1 cellular context compared by ENCODE assay signal in the genomic region with DNA sequence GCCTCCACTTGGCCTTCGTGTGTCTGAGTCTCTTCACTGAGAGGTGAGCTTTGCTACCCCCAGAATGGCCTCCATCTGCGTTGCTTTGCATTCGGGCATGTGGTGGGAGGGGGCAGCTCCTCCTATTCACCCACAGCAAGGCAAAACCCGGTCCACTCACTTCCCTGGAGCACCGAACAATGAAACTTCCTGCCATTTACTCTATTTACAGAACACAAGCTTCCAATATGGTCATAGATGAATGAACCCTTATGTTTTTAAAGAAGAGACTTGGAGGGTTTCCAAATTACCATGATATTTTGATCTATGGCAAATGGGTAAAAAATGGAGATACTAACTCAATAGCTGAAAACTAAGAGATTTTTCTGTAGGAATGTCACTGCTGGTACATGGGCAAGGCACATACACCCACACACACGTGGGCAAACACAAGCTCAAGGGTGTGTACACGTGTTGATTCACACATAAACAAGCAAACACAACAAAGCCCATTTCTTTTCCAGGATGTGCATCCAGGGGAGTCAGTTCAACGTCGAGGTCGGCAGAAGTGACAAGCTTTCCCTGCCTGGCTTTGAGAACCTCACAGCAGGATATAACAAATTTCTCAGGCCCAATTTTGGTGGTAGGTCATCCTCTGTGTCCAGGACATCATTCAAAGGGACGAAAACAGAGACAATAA.
TF ChIP-seq lines count a peak whose summit lies in the region.

No MANE protein-coding gene starts in this region.

TF ChIP-seq in GM23338, 12 proteins besides CTCF, POLR2A, EP300 and RAD21 (continued from another document):
- TF ChIP-seq, protein P1, sequence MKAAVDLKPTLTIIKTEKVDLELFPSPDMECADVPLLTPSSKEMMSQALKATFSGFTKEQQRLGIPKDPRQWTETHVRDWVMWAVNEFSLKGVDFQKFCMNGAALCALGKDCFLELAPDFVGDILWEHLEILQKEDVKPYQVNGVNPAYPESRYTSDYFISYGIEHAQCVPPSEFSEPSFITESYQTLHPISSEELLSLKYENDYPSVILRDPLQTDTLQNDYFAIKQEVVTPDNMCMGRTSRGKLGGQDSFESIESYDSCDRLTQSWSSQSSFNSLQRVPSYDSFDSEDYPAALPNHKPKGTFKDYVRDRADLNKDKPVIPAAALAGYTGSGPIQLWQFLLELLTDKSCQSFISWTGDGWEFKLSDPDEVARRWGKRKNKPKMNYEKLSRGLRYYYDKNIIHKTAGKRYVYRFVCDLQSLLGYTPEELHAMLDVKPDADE (IDR thresholded peaks at IDR 0.05), result no peak
- TF ChIP-seq, protein P2, sequence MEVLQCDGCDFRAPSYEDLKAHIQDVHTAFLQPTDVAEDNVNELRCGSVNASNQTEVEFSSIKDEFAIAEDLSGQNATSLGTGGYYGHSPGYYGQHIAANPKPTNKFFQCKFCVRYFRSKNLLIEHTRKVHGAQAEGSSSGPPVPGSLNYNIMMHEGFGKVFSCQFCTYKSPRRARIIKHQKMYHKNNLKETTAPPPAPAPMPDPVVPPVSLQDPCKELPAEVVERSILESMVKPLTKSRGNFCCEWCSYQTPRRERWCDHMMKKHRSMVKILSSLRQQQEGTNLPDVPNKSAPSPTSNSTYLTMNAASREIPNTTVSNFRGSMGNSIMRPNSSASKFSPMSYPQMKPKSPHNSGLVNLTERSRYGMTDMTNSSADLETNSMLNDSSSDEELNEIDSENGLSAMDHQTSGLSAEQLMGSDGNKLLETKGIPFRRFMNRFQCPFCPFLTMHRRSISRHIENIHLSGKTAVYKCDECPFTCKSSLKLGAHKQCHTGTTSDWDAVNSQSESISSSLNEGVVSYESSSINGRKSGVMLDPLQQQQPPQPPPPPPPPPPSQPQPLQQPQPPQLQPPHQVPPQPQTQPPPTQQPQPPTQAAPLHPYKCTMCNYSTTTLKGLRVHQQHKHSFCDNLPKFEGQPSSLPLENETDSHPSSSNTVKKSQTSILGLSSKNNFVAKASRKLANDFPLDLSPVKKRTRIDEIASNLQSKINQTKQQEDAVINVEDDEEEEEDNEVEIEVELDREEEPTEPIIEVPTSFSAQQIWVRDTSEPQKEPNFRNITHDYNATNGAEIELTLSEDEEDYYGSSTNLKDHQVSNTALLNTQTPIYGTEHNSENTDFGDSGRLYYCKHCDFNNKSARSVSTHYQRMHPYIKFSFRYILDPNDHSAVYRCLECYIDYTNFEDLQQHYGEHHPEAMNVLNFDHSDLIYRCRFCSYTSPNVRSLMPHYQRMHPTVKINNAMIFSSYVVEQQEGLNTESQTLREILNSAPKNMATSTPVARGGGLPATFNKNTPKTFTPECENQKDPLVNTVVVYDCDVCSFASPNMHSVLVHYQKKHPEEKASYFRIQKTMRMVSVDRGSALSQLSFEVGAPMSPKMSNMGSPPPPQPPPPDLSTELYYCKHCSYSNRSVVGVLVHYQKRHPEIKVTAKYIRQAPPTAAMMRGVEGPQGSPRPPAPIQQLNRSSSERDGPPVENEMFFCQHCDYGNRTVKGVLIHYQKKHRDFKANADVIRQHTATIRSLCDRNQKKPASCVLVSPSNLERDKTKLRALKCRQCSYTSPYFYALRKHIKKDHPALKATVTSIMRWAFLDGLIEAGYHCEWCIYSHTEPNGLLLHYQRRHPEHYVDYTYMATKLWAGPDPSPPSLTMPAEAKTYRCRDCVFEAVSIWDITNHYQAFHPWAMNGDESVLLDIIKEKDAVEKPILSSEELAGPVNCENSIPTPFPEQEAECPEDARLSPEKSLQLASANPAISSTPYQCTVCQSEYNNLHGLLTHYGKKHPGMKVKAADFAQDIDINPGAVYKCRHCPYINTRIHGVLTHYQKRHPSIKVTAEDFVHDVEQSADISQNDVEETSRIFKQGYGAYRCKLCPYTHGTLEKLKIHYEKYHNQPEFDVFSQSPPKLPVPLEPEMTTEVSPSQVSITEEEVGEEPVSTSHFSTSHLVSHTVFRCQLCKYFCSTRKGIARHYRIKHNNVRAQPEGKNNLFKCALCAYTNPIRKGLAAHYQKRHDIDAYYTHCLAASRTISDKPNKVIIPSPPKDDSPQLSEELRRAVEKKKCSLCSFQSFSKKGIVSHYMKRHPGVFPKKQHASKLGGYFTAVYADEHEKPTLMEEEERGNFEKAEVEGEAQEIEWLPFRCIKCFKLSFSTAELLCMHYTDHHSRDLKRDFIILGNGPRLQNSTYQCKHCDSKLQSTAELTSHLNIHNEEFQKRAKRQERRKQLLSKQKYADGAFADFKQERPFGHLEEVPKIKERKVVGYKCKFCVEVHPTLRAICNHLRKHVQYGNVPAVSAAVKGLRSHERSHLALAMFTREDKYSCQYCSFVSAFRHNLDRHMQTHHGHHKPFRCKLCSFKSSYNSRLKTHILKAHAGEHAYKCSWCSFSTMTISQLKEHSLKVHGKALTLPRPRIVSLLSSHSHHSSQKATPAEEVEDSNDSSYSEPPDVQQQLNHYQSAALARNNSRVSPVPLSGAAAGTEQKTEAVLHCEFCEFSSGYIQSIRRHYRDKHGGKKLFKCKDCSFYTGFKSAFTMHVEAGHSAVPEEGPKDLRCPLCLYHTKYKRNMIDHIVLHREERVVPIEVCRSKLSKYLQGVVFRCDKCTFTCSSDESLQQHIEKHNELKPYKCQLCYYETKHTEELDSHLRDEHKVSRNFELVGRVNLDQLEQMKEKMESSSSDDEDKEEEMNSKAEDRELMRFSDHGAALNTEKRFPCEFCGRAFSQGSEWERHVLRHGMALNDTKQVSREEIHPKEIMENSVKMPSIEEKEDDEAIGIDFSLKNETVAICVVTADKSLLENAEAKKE (CRISPR knock-in tag; IDR thresholded peaks at IDR 0.05), result no peak
- no peak for TF ChIP-seq ZNF114 (CRISPR knock-in tag; IDR thresholded peaks at IDR 0.05)
- TF ChIP-seq EZH2phosphoT487 (IDR thresholded peaks at IDR 0.05; ENCODE audit: unreplicated experiment), result no peak
- TF ChIP-seq ZNF331 (CRISPR knock-in tag; IDR thresholded peaks at IDR 0.05; ENCODE audit: low read depth), result no peak
- TF ChIP-seq CREB1 (CRISPR knock-in tag; IDR thresholded peaks at IDR 0.05; ENCODE audit: low read depth), result no peak
- TF ChIP-seq EZH2 (IDR thresholded peaks at IDR 0.05; ENCODE audit: low read depth, unreplicated experiment), result no peak
